Comparison of ENCODE assay signal across 1 cellular context in the genomic region with DNA sequence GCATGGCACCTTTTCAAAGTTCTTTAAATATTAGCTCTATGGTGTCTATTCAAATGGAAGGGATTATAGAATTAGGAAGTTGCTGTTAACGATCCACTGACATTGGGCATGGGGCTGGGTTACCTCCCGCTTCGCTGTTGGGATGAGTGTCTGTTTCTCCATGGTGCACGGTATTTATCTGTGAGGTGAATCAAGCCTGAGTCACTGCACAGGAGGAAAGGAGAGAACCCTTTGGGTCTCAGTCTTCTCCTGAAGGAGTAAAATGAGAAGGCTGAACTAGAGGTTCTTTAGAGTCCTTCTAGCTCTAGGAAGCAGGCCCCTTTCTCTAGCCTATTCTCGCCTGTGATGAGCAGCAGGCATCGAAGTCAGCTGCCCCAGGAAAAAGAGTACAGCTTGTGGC.
TF ChIP-seq lines count a peak whose summit lies in the region.

No MANE protein-coding gene starts in this region.

TF ChIP-seq in A549, 52 proteins besides CTCF, POLR2A, EP300 and RAD21:
- TF ChIP-seq, protein P1, sequence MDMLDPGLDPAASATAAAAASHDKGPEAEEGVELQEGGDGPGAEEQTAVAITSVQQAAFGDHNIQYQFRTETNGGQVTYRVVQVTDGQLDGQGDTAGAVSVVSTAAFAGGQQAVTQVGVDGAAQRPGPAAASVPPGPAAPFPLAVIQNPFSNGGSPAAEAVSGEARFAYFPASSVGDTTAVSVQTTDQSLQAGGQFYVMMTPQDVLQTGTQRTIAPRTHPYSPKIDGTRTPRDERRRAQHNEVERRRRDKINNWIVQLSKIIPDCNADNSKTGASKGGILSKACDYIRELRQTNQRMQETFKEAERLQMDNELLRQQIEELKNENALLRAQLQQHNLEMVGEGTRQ (IDR thresholded peaks at IDR 0.05), result no peak
- peak; percentile 28; the same call in 1 of the 2 replicates for TF ChIP-seq GATA3 (IDR thresholded peaks at IDR 0.05; ENCODE audit: borderline replicate concordance)
- no peak for TF ChIP-seq RCOR1 (IDR thresholded peaks at IDR 0.05; ENCODE audit: low read depth, low read length)
- no peak for TF ChIP-seq HOXB13 (CRISPR knock-in tag; IDR thresholded peaks at IDR 0.05; ENCODE audit: low read depth)
- TF ChIP-seq ZFP36 (IDR thresholded peaks at IDR 0.05; ENCODE audit: borderline replicate concordance, partially characterized antibody), result no peak
- TF ChIP-seq, protein P2, sequence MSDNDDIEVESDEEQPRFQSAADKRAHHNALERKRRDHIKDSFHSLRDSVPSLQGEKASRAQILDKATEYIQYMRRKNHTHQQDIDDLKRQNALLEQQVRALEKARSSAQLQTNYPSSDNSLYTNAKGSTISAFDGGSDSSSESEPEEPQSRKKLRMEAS (IDR thresholded peaks at IDR 0.05), result peak; percentile 12; the same call in 1 of the 2 replicates
- peak; percentile 39 for TF ChIP-seq JUNB (IDR thresholded peaks at IDR 0.05)
- no peak for TF ChIP-seq HDAC2 (IDR thresholded peaks at IDR 0.05)
- TF ChIP-seq CBX2 (IDR thresholded peaks at IDR 0.05; ENCODE audit: borderline replicate concordance, low read depth), result no peak
- no peak for TF ChIP-seq EHF (CRISPR knock-in tag; IDR thresholded peaks at IDR 0.05)
- no peak for TF ChIP-seq KDM1A (IDR thresholded peaks at IDR 0.05; ENCODE audit: low read depth)
- TF ChIP-seq, protein P3, sequence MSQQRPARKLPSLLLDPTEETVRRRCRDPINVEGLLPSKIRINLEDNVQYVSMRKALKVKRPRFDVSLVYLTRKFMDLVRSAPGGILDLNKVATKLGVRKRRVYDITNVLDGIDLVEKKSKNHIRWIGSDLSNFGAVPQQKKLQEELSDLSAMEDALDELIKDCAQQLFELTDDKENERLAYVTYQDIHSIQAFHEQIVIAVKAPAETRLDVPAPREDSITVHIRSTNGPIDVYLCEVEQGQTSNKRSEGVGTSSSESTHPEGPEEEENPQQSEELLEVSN (IDR thresholded peaks at IDR 0.05; ENCODE audit: borderline replicate concordance, low read depth), result no peak
- TF ChIP-seq FOXS1 (CRISPR knock-in tag; IDR thresholded peaks at IDR 0.05), result no peak
- 0 out of 2 replicates have a peak, but pooled peaks have one; percentile 6 for TF ChIP-seq FOSL2 (IDR thresholded peaks at IDR 0.05)
- peak; percentile 51; the same call in 1 of the 2 replicates for TF ChIP-seq FOSL2 (CRISPR knock-in tag; IDR thresholded peaks at IDR 0.05)
- TF ChIP-seq CBX8 (IDR thresholded peaks at IDR 0.05), result no peak
